15 cellular contexts compared by ENCODE assay signal in genomic region chr9:106962615-106963363, GRCh38.
A peak's percentile ranks its signal among the peaks of the same experiment; 100 is the strongest.
DNase-seq lines count a peak whose midpoint lies in the region; ATAC-seq and TF ChIP-seq lines count a peak whose summit lies in the region.
"Had no signal": no experiment of that assay in that cellular context is flagged by ENCODE, and none has a peak within 500 bp of the region (broad histone marks: within the 10 kb centered on the region; RNA-seq: fewer than 3 reads in every experiment).

No MANE protein-coding gene starts in this region.

- H3K27me3 ChIP-seq in breast epithelium, result no peaks in the 10 kb centered on the region
- H3K27me3 ChIP-seq in cardiac muscle cell, result no peaks in the 10 kb centered on the region

- H3K4me3 ChIP-seq in breast epithelium (no peak overlapping the region), cardiac muscle cell (no peak overlapping the region)
- H3K4me3 ChIP-seq: A549, prostate gland had no signal

- H3K27ac Mint-ChIP-seq in neural crest cell (ENCODE audit: unreplicated experiment), result peak overlapping the region; percentile 76
- no peak overlapping the region for H3K27ac Mint-ChIP-seq in stimulated activated naive B cell treated with anti-CD40 and anti-IgM and Interleukin-4, amounts not matched to agents 10 μg/mL and 1 μg/mL and 100 μg/mL, for 72 hours
- H3K27ac Mint-ChIP-seq: activated naive CD4-positive, alpha-beta T cell treated with anti-CD3 and anti-CD28 coated beads, Interleukin-2, amount 50 U/mL, for 72 hours had no signal

- H3K27ac ChIP-seq in breast epithelium (peak overlapping the region; percentile 68 to 69), cardiac muscle cell (peak overlapping the region; percentile 4)
- H3K27ac ChIP-seq: A549, prostate gland had no signal

- H3K36me3 ChIP-seq in breast epithelium (no peaks in the 10 kb centered on the region), cardiac muscle cell (peaks cover 14% of the 10 kb centered on the region)
- H3K36me3 ChIP-seq: prostate gland had no signal

- no peaks in the 10 kb centered on the region for H3K27me3 Mint-ChIP-seq in neural crest cell (ENCODE audit: low read depth)
- peaks cover 4 to 5% of the 10 kb centered on the region in 2 donors for H3K27me3 Mint-ChIP-seq in stimulated activated naive B cell treated with anti-CD40 and anti-IgM and Interleukin-4, amounts not matched to agents 10 μg/mL and 1 μg/mL and 100 μg/mL, for 72 hours

- H3K9me3 ChIP-seq in breast epithelium (no peaks in the 10 kb centered on the region), cardiac muscle cell (ENCODE audit: low read depth) (no peaks in the 10 kb centered on the region)
- H3K9me3 ChIP-seq: A549, prostate gland had no signal

- no peak for ATAC-seq in stimulated activated naive B cell treated with anti-CD40 and anti-IgM and Interleukin-4, amounts not matched to agents 10 μg/mL and 1 μg/mL and 100 μg/mL, for 72 hours (replicated peaks)
- ATAC-seq in GM21390 (IDR thresholded peaks at IDR 0.05; ENCODE audit: unreplicated experiment), result no peak
- no peak for ATAC-seq in stimulated activated naive CD8-positive, alpha-beta T cell treated with anti-CD3 and anti-CD28 coated beads, Interleukin-15, Interleukin-2, amounts not matched to agents 100 U/mL and 50 U/mL, for 24 hours
- ATAC-seq: A549 had no signal

- intact Hi-C loops in breast epithelium (cut with DNase I; ENCODE audit: low total_unique reads), result no loop called here

- peaks cover 48% of the 10 kb centered on the region for H3K4me1 Mint-ChIP-seq in neural crest cell
- H3K4me1 Mint-ChIP-seq in stimulated activated naive B cell treated with anti-CD40 and anti-IgM and Interleukin-4, amounts not matched to agents 10 μg/mL and 1 μg/mL and 100 μg/mL, for 72 hours, result no peaks in the 10 kb centered on the region

- peak; percentile 17 for DNase-seq in Daoy (ENCODE audit: low read depth)
- DNase-seq in breast epithelium (ENCODE audit: low spot score in 2 of 2), result no peak
- peak; percentile 6 to 75 for DNase-seq in cardiac muscle cell (ENCODE audit: low read depth in 1 of 2, low spot score in 1 of 2)
- DNase-seq in neural crest cell (ENCODE audit: low read depth, low spot score), result no peak
- no peak for DNase-seq in stimulated activated naive B cell treated with anti-CD40 and anti-IgM and Interleukin-4, amounts not matched to agents 10 μg/mL and 1 μg/mL and 100 μg/mL, for 72 hours
- DNase-seq in DMS53 (lab: John Stamatoyannopoulos, UW), result no peak
- DNase-seq in stimulated activated naive CD8-positive, alpha-beta T cell treated with anti-CD3 and anti-CD28 coated beads, Interleukin-15, Interleukin-2, amounts not matched to agents 100 U/mL and 50 U/mL, for 24 hours, result no peak
- DNase-seq: activated CD4-positive, alpha-beta T cell treated with anti-CD3 and anti-CD28 coated beads for 1 hour; Kasumi-1; NCI-H187; NCI-H69 had no signal

- no peak for TF ChIP-seq CTCF in breast epithelium (IDR thresholded peaks at IDR 0.05)
- no peak for TF ChIP-seq CTCF in cardiac muscle cell (IDR thresholded peaks at IDR 0.05; ENCODE audit: low read depth, low read length)
- no peak for TF ChIP-seq CTCF in neural crest cell (conservative IDR thresholded peaks at IDR 0.05)

- H3K4me1 ChIP-seq in breast epithelium (no peaks in the 10 kb centered on the region), cardiac muscle cell (ENCODE audit: low read depth) (peaks cover 16% of the 10 kb centered on the region)
- H3K4me1 ChIP-seq: prostate gland had no signal

- TF ChIP-seq POLR2A in breast epithelium (IDR thresholded peaks at IDR 0.05), result no peak

- peaks cover 10% of the 10 kb centered on the region for H3K9me3 Mint-ChIP-seq in neural crest cell
- H3K9me3 Mint-ChIP-seq in stimulated activated naive B cell treated with anti-CD40 and anti-IgM and Interleukin-4, amounts not matched to agents 10 μg/mL and 1 μg/mL and 100 μg/mL, for 72 hours, result peaks cover 3 to 5% of the 10 kb centered on the region in 2 donors

- H3K4me3 Mint-ChIP-seq in neural crest cell, result no peak overlapping the region
- no peak overlapping the region for H3K4me3 Mint-ChIP-seq in stimulated activated naive B cell treated with anti-CD40 and anti-IgM and Interleukin-4, amounts not matched to agents 10 μg/mL and 1 μg/mL and 100 μg/mL, for 72 hours

- H3K36me3 Mint-ChIP-seq in neural crest cell (ENCODE audit: low read depth), result peaks cover 69% of the 10 kb centered on the region
- H3K36me3 Mint-ChIP-seq in stimulated activated naive B cell treated with anti-CD40 and anti-IgM and Interleukin-4, amounts not matched to agents 10 μg/mL and 1 μg/mL and 100 μg/mL, for 72 hours, result no peaks in the 10 kb centered on the region
- H3K36me3 Mint-ChIP-seq: activated naive CD4-positive, alpha-beta T cell treated with anti-CD3 and anti-CD28 coated beads, Interleukin-2, amount 50 U/mL, for 72 hours had no signal

Comparison
In these comparisons a context has a peak if more than half of its experiments do, and no peak if none do; other contexts are left out.
1. DNase-seq: peak in Daoy (single experiment) and cardiac muscle cell (2 of 2); none in breast epithelium (0 of 2), neural crest cell (single experiment), stimulated activated naive B cell treated with anti-CD40 and anti-IgM and Interleukin-4, amounts not matched to agents 10 μg/mL and 1 μg/mL and 100 μg/mL, for 72 hours (single experiment), DMS53 (single experiment) and stimulated activated naive CD8-positive, alpha-beta T cell treated with anti-CD3 and anti-CD28 coated beads, Interleukin-15, Interleukin-2, amounts not matched to agents 100 U/mL and 50 U/mL, for 24 hours (single experiment).